1 cellular context compared by ENCODE assay signal in the genomic region with DNA sequence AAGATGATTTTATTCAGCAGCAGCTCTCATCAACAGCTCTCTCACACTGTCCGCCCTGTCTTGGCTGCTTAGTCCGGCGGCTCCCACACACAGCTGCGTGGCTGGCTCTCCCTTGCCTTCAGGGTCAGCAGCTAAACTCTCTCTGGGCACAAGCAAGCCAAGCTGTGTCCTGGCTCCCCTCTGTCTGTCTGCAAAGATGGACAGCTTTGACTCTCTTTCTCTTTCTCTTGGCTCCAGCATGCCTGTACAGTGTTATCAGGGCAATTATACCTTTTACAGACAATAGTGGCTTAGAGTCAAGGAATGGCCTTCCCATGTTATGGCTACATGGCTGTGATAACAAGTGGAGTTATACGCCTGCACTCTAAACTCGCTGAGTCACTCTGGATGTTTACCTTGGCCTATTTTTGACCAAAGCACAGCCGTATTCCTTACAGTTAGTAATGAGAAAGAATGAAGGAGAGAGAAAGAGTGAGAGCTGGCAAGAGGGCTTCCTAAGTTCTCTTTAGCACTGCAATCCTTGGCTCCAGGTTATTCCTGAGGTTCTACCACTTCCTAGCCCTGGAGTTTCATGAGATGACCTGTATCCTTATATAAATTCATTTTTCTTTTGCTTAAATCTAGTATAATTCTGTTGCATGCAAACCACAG.
A peak's percentile ranks its signal among the peaks of the same experiment; 100 is the strongest.
TF ChIP-seq lines count a peak whose summit lies in the region.

No MANE protein-coding gene starts in this region.

TF ChIP-seq in K562, 482 proteins besides CTCF, POLR2A, EP300 and RAD21 (continued from another document and continues in another):
- TF ChIP-seq HBP1 (CRISPR knock-in tag; IDR thresholded peaks at IDR 0.05), result no peak
- no peak for TF ChIP-seq HLTF (IDR thresholded peaks at IDR 0.05)
- TF ChIP-seq CEBPG (CRISPR knock-in tag; IDR thresholded peaks at IDR 0.05), result no peak
- no peak for TF ChIP-seq CEBPG (tag; conservative IDR thresholded peaks at IDR 0.05 in 1 of 2, IDR thresholded peaks at IDR 0.05 in 1 of 2)
- TF ChIP-seq POLR2B (IDR thresholded peaks at IDR 0.05; ENCODE audit: low read depth, partially characterized antibody), result no peak
- TF ChIP-seq ZMIZ1 (IDR thresholded peaks at IDR 0.05; ENCODE audit: low read depth in 2 of 2, low read length in 2 of 2), result no peak; a peak in 1 of 4 replicates
- TF ChIP-seq HNRNPLL (IDR thresholded peaks at IDR 0.05; ENCODE audit: low read depth, low read length, poor library complexity, severe bottlenecking), result no peak
- no peak; the same call in none of the 2 replicates for TF ChIP-seq TRIM28 (IDR thresholded peaks at IDR 0.05)
- no peak for TF ChIP-seq ZNF586 (CRISPR knock-in tag; conservative IDR thresholded peaks at IDR 0.05)
- TF ChIP-seq SRSF7 (optimal IDR thresholded peaks at IDR 0.05; ENCODE audit: low read depth, low read length), result no peak
- TF ChIP-seq RBM15 (IDR thresholded peaks at IDR 0.05; ENCODE audit: insufficient read depth, low read length), result no peak
- peak; percentile 26; the same call in 1 of the 2 replicates for TF ChIP-seq TARDBP (IDR thresholded peaks at IDR 0.05)
- TF ChIP-seq RHOXF2B (CRISPR knock-in tag; conservative IDR thresholded peaks at IDR 0.05), result no peak; the same call in 1 of the 2 replicates
- peak; percentile 52; the same call in 1 of the 2 replicates for TF ChIP-seq HOMEZ (CRISPR knock-in tag; IDR thresholded peaks at IDR 0.05)
- TF ChIP-seq, protein P1, sequence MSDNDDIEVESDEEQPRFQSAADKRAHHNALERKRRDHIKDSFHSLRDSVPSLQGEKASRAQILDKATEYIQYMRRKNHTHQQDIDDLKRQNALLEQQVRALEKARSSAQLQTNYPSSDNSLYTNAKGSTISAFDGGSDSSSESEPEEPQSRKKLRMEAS (CRISPR knock-in tag; IDR thresholded peaks at IDR 0.05), result peak; percentile 38; the same call in 1 of the 2 replicates
- TF ChIP-seq MAFG (tag; conservative IDR thresholded peaks at IDR 0.05), result peak; percentile 99
- no peak for TF ChIP-seq ZNF780A (CRISPR knock-in tag; IDR thresholded peaks at IDR 0.05)
- TF ChIP-seq BACH1 (tag; IDR thresholded peaks at IDR 0.05), result peak; percentile 94
- TF ChIP-seq, protein P2, sequence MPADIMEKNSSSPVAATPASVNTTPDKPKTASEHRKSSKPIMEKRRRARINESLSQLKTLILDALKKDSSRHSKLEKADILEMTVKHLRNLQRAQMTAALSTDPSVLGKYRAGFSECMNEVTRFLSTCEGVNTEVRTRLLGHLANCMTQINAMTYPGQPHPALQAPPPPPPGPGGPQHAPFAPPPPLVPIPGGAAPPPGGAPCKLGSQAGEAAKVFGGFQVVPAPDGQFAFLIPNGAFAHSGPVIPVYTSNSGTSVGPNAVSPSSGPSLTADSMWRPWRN (IDR thresholded peaks at IDR 0.05; ENCODE audit: low read depth), result peak; percentile 64
- TF ChIP-seq ZNF134 (CRISPR knock-in tag; conservative IDR thresholded peaks at IDR 0.05), result no peak
- no peak for TF ChIP-seq CBX2 (IDR thresholded peaks at IDR 0.05; ENCODE audit: insufficient read depth, low read length, poor library complexity, severe bottlenecking)
- no peak; the same call in 1 of the 2 replicates for TF ChIP-seq CREB3L1 (IDR thresholded peaks at IDR 0.05; ENCODE audit: borderline replicate concordance, low read depth)
- TF ChIP-seq, protein P3, sequence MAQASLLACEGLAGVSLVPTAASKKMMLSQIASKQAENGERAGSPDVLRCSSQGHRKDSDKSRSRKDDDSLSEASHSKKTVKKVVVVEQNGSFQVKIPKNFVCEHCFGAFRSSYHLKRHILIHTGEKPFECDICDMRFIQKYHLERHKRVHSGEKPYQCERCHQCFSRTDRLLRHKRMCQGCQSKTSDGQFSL (CRISPR knock-in tag; IDR thresholded peaks at IDR 0.05), result no peak
- TF ChIP-seq, protein P3 (tag; IDR thresholded peaks at IDR 0.05), result no peak
- TF ChIP-seq, protein P4, sequence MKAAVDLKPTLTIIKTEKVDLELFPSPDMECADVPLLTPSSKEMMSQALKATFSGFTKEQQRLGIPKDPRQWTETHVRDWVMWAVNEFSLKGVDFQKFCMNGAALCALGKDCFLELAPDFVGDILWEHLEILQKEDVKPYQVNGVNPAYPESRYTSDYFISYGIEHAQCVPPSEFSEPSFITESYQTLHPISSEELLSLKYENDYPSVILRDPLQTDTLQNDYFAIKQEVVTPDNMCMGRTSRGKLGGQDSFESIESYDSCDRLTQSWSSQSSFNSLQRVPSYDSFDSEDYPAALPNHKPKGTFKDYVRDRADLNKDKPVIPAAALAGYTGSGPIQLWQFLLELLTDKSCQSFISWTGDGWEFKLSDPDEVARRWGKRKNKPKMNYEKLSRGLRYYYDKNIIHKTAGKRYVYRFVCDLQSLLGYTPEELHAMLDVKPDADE (conservative IDR thresholded peaks at IDR 0.05; ENCODE audit: control insufficient read depth, low read depth, low read length), result 0 out of 2 replicates have a peak, but pooled peaks have one; percentile 40
- TF ChIP-seq MTF1 (CRISPR knock-in tag; IDR thresholded peaks at IDR 0.05; ENCODE audit: borderline replicate concordance), result 0 out of 2 replicates have a peak, but pooled peaks have one; percentile 10
- no peak for TF ChIP-seq DIDO1 (tag; IDR thresholded peaks at IDR 0.05; ENCODE audit: low read depth)
- no peak for TF ChIP-seq ZNF76 (CRISPR knock-in tag; IDR thresholded peaks at IDR 0.05; ENCODE audit: borderline replicate concordance)
- peak in 1 of 2 experiments; percentile 91; a peak in 1 of 4 replicates for TF ChIP-seq ZNF318 (IDR thresholded peaks at IDR 0.05; ENCODE audit: borderline replicate concordance in 1 of 2, low read depth in 1 of 2)
- TF ChIP-seq ZNF253 (CRISPR knock-in tag; conservative IDR thresholded peaks at IDR 0.05), result no peak
